ENCODE assay signal across 8 cellular contexts in the genomic region with DNA sequence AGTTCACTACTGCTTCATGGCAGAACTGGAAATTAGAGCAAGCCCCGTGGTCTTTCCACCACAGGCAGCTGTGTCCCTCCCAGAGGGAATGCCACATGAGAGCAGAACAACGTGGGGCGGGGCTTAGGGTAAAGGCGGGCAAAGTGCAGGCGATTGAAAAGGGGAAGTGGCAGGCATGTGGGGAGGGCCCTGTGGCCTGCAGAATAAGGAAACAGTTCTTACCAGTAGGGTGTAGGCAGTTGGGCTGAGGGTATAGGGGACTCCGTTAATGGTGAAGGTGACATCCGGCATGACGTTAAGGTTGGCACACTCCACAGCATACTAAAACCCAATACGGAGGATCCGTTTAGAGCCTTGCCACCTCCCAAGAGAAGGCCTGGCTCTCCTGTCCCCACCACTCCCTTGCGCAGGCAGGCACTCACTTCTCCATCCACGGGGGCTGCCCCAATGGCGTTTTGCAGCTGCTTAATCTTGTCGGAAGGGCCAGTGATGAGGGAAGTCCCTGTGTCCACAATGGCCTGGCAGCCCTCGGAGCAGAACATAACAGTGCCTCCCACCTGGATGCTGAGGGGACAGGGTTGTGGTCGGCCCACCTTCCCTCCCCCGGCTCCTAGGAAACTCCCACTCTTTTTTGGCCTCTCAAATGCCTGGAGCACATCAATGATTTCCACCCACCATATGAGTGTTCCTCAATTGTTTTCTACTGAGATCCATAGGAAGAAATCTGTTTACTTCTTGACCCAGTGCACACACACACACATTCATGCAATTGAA. TPM values are rescaled to one million over a fixed set of nuclear protein-coding genes. Genes with fewer than 3 reads are reported as not detected.
DNase-seq lines count a peak whose midpoint lies in the region; ATAC-seq and TF ChIP-seq lines count a peak whose summit lies in the region.

No MANE protein-coding gene starts in this region.

- no peaks in the 10 kb centered on the region for H3K27me3 ChIP-seq in esophagus squamous epithelium

- H3K27ac ChIP-seq in esophagus squamous epithelium, result peak overlapping the region in 1 of 4 donors; percentile 40

- DNase-seq in Ammon's horn (ENCODE audit: low spot score), result peak; percentile 83
- peak; percentile 90 for DNase-seq in RPMI8226
- DNase-seq in esophagus squamous epithelium (lab: John Stamatoyannopoulos, UW), result peak; percentile 28
- DNase-seq in stimulated activated CD4-positive, alpha-beta T cell treated with anti-CD3 and anti-CD28 coated beads, Interleukin-1b, Interleukin-23, amount 100 ng/mL, for 48 hours, result peak; percentile 9
- DNase-seq in cortex of kidney (lab: John Stamatoyannopoulos, UW), result no peak

- peak; percentile 91 for ATAC-seq in GM19023 (IDR thresholded peaks at IDR 0.05; ENCODE audit: unreplicated experiment)
- ATAC-seq in HG03066 (IDR thresholded peaks at IDR 0.05; ENCODE audit: low read depth, unreplicated experiment), result peak; percentile 99
- ATAC-seq in HG02840 (IDR thresholded peaks at IDR 0.05; ENCODE audit: low FRiP score, unreplicated experiment), result no peak

- 59 to 63% methylated on average over 14 to 17 of the region's 17 CpGs for WGBS in esophagus squamous epithelium, 2 donors

- no peak for TF ChIP-seq POLR2A in esophagus squamous epithelium (IDR thresholded peaks at IDR 0.05)

- no peaks in the 10 kb centered on the region for H3K36me3 ChIP-seq in esophagus squamous epithelium

- intact Hi-C loops in esophagus squamous epithelium (cut with DNase I), result no loop called here

- H3K4me3 ChIP-seq in esophagus squamous epithelium, result no peak overlapping the region

- peaks cover 0 to 13% (median 4%) of the 10 kb centered on the region in 3 donors for H3K4me1 ChIP-seq in esophagus squamous epithelium

- peak in 1 of 6 experiments; percentile 9 for TF ChIP-seq CTCF in esophagus squamous epithelium (IDR thresholded peaks at IDR 0.05)

- no peaks in the 10 kb centered on the region for H3K9me3 ChIP-seq in esophagus squamous epithelium

RNA-seq across cellular contexts. Expression of gene RAB7B, which starts 9.1 kb away (rescaled TPM):
- 10 to 100 TPM; 15.8 to 24.2 (median 21.4) TPM for total RNA-seq in esophagus squamous epithelium

RNA-seq across cellular contexts. Expression of gene CTSE, which starts 11.4 kb away (rescaled TPM):
- under 1 TPM in 3 of 4 donors, not detected in 1; 0.32 to 0.48 (median 0.38) TPM for total RNA-seq in esophagus squamous epithelium

RNA-seq across cellular contexts. Expression of gene RHEX, which starts 40.7 kb away (rescaled TPM):
- total RNA-seq in esophagus squamous epithelium, result 10 to 100 TPM in 1 of 4 donors, 1 to 10 TPM in 1, under 1 TPM in 1, not detected in 1; 0.72 to 21.9 (median 4.5) TPM
